ENCODE assay signal across 18 cellular contexts in the genomic region with DNA sequence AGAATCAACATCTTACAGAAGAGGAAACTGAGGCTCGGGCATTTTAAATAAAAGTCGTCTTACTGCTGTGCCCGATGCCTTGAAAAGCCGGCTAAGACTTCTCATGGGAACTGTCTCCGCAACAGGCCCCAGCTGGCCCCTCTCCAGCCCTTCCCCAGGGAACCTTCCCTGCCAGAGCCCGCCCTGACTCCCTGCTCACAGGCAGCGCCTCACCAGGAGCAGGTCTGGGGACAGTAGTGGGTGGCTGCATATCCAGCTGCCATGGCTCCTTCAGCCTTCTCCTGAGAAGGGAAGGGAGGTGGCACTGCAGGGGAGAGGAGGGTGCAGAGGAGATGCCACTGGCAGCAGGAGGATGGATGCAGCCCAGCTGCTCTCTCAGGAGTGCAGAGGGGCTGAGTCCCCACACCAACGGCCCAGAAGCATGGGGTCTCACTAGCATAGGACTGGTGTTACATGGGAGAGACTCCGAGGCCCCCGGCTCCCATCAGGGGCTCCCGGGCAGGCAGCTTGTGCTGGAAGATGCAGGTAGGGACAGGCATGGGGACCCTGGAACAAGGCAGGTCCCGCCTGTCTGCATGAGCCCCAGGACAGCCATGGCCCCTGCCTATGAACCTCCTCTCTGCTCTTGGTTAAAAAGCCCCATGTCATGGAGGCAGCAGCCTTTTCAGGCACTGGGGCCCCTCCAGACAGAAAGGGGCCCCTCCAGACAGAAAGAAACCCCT.
"Had no signal": no experiment of that assay in that cellular context is flagged by ENCODE, and none has a peak within 500 bp of the region (broad histone marks: within the 10 kb centered on the region; RNA-seq: fewer than 3 reads in every experiment).

No MANE protein-coding gene starts in this region.

- DNase-seq: activated CD4-positive, alpha-beta T cell treated with anti-CD3 and anti-CD28 coated beads, Interleukin-2, amount 50 U/mL, for 4 hours; activated gamma-delta T cell; effector CD4-positive, alpha-beta T cell; naive B cell; stomach; T-helper 2 cell; WERI-Rb-1 had no signal

- FAIRE-seq: keratinocyte had no signal

- H3K4me1 ChIP-seq: ascending aorta, prostate gland, right atrium auricular region, stomach, vagina had no signal

- H3K4me3 ChIP-seq: ascending aorta, coronary artery, hepatocyte, prostate gland, right atrium auricular region, skin epidermis, stomach, vagina had no signal

- H2AFZ ChIP-seq: hepatocyte had no signal

- H3K4me2 ChIP-seq: hepatocyte had no signal

- H3K27ac ChIP-seq: ascending aorta, coronary artery, hepatocyte, prostate gland, right atrium auricular region, skin epidermis, stomach, vagina, WERI-Rb-1 had no signal

- H3K27me3 ChIP-seq: ascending aorta, hepatocyte, right atrium auricular region, vagina had no signal

- H3K36me3 Mint-ChIP-seq: activated naive CD4-positive, alpha-beta T cell treated with anti-CD3 and anti-CD28 coated beads, Interleukin-2, amount 50 U/mL, for 24 hours; naive B cell had no signal

- H3K36me3 ChIP-seq: ascending aorta, prostate gland, right atrium auricular region, stomach, vagina, WERI-Rb-1 had no signal

- H3K4me3 Mint-ChIP-seq: activated naive CD4-positive, alpha-beta T cell treated with anti-CD3 and anti-CD28 coated beads, Interleukin-2, amount 50 U/mL, for 24 hours; central memory CD8-positive, alpha-beta T cell; naive B cell; neural crest cell had no signal

- H3K4me1 Mint-ChIP-seq: activated naive CD4-positive, alpha-beta T cell treated with anti-CD3 and anti-CD28 coated beads, Interleukin-2, amount 50 U/mL, for 24 hours; central memory CD8-positive, alpha-beta T cell; naive B cell; neural crest cell had no signal

- H3K27ac Mint-ChIP-seq: activated naive CD4-positive, alpha-beta T cell treated with anti-CD3 and anti-CD28 coated beads, Interleukin-2, amount 50 U/mL, for 24 hours; naive B cell had no signal

- H3K9me3 ChIP-seq: ascending aorta, prostate gland, right atrium auricular region, stomach, vagina had no signal

- H3K27me3 Mint-ChIP-seq: activated naive CD4-positive, alpha-beta T cell treated with anti-CD3 and anti-CD28 coated beads, Interleukin-2, amount 50 U/mL, for 24 hours; central memory CD8-positive, alpha-beta T cell; naive B cell had no signal

- H3K79me2 ChIP-seq: hepatocyte had no signal

- H3K9me3 Mint-ChIP-seq: activated naive CD4-positive, alpha-beta T cell treated with anti-CD3 and anti-CD28 coated beads, Interleukin-2, amount 50 U/mL, for 24 hours; central memory CD8-positive, alpha-beta T cell; neural crest cell had no signal
